In the genomic region with DNA sequence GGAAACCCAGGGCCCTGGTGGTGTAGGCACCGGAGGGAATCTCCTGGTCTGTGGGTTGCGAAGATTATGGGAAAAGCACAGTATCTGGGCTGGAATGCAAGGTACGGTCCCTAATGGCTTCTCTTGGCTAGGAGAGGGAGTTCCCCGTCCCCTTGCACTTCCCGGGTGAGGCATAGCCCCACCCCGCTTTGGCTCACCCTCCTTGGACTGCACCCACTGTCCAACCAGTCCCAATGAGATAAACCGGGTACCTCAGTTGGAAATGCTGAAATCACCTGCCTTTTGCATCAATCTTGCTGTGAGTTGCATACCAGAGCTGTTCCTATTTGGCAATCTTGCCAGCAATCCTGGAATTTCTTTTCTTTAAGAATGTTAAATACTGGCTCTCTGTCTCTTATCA, we compare ENCODE assay signal across 32 cellular contexts.
"Had no signal": no experiment of that assay in that cellular context is flagged by ENCODE, and none has a peak within 500 bp of the region (broad histone marks: within the 10 kb centered on the region; RNA-seq: fewer than 3 reads in every experiment).

No MANE protein-coding gene starts in this region.

- H3K4me3 ChIP-seq: ascending aorta, coronary artery, dorsolateral prefrontal cortex, left lung, lower lobe of right lung, neural progenitor cell, right atrium auricular region, smooth muscle cell, thyroid gland, upper lobe of left lung, vagina had no signal

- H3K27me3 ChIP-seq: ascending aorta, brain microvascular endothelial cell, left lung, neural progenitor cell, right atrium auricular region, thyroid gland, upper lobe of left lung, vagina had no signal

- H2AFZ ChIP-seq: neural progenitor cell had no signal

- H3K4me1 Mint-ChIP-seq: activated naive CD8-positive, alpha-beta T cell treated with anti-CD3 and anti-CD28 coated beads, Interleukin-2, amount 10 ng/mL, durations not matched to agents 7 days and 5 days; natural killer cell; neural progenitor cell; stimulated activated memory B cell treated with anti-CD40 and anti-IgM and Interleukin-4, amounts not matched to agents 10 μg/mL and 1 μg/mL and 100 μg/mL, for 72 hours; stimulated activated naive CD8-positive, alpha-beta T cell treated with anti-CD3 and anti-CD28 coated beads, Interleukin-15, amount 100 ng/mL, for 72 hours had no signal

- H3K9me3 ChIP-seq: right atrium auricular region, thyroid gland, upper lobe of left lung, vagina had no signal

- ATAC-seq: activated CD4-positive, CD25-positive, alpha-beta regulatory T cell treated with anti-CD3 and anti-CD28 coated beads, Interleukin-2, amount 50 U/mL, for 24 hours; left lung; lower lobe of right lung; natural killer cell; stimulated activated memory B cell treated with anti-CD40 and anti-IgM and Interleukin-4, amounts not matched to agents 10 μg/mL and 1 μg/mL and 100 μg/mL, for 72 hours; stimulated activated naive CD8-positive, alpha-beta T cell treated with anti-CD3 and anti-CD28 coated beads, Interleukin-15, amount 100 ng/mL, for 72 hours had no signal

- H3K27ac Mint-ChIP-seq: activated naive CD4-positive, alpha-beta T cell treated with anti-CD3 and anti-CD28 coated beads for 36 hours; activated naive CD8-positive, alpha-beta T cell treated with anti-CD3 and anti-CD28 coated beads, Interleukin-2, amount 10 ng/mL, durations not matched to agents 7 days and 5 days; natural killer cell; neural progenitor cell; stimulated activated memory B cell treated with anti-CD40 and anti-IgM and Interleukin-4, amounts not matched to agents 10 μg/mL and 1 μg/mL and 100 μg/mL, for 72 hours; stimulated activated naive CD8-positive, alpha-beta T cell treated with anti-CD3 and anti-CD28 coated beads, Interleukin-15, amount 100 ng/mL, for 72 hours had no signal

- H3K36me3 Mint-ChIP-seq: activated naive CD8-positive, alpha-beta T cell treated with anti-CD3 and anti-CD28 coated beads, Interleukin-2, amount 10 ng/mL, durations not matched to agents 7 days and 5 days; neural progenitor cell; stimulated activated memory B cell treated with anti-CD40 and anti-IgM and Interleukin-4, amounts not matched to agents 10 μg/mL and 1 μg/mL and 100 μg/mL, for 72 hours had no signal

- H3K4me1 ChIP-seq: ascending aorta, left lung, lower lobe of right lung, neural progenitor cell, right atrium auricular region, thyroid gland, upper lobe of left lung, vagina had no signal

- H3K4me3 Mint-ChIP-seq: activated naive CD4-positive, alpha-beta T cell treated with anti-CD3 and anti-CD28 coated beads for 36 hours; activated naive CD8-positive, alpha-beta T cell treated with anti-CD3 and anti-CD28 coated beads, Interleukin-2, amount 10 ng/mL, durations not matched to agents 7 days and 5 days; natural killer cell; neural progenitor cell; stimulated activated memory B cell treated with anti-CD40 and anti-IgM and Interleukin-4, amounts not matched to agents 10 μg/mL and 1 μg/mL and 100 μg/mL, for 72 hours; stimulated activated naive CD8-positive, alpha-beta T cell treated with anti-CD3 and anti-CD28 coated beads, Interleukin-15, amount 100 ng/mL, for 72 hours had no signal

- H3K27ac ChIP-seq: ascending aorta, brain microvascular endothelial cell, coronary artery, dorsolateral prefrontal cortex, left lung, lower lobe of right lung, neural progenitor cell, right atrium auricular region, thyroid gland, upper lobe of left lung, vagina, VCaP had no signal

- H3K36me3 ChIP-seq: ascending aorta, brain microvascular endothelial cell, left lung, lower lobe of right lung, neural progenitor cell, right atrium auricular region, thyroid gland, upper lobe of left lung, vagina had no signal

- H3K4me2 ChIP-seq: neural progenitor cell, smooth muscle cell had no signal

- DNase-seq: activated CD4-positive, alpha-beta T cell treated with anti-CD3 and anti-CD28 coated beads for 48 hours; activated CD4-positive, alpha-beta T cell treated with anti-CD3 and anti-CD28 coated beads, Interleukin-2, amount 50 U/mL, for 48 hours; activated CD8-positive, alpha-beta memory T cell treated with anti-CD3 and anti-CD28 coated beads for 24 hours; activated effector memory CD4-positive, alpha-beta T cell treated with Interleukin-2 at 50 U/mL for 16 hours; activated naive CD4-positive, alpha-beta T cell treated with anti-CD3 and anti-CD28 coated beads for 36 hours; activated naive CD8-positive, alpha-beta T cell treated with anti-CD3 and anti-CD28 coated beads, Interleukin-2, amount 10 ng/mL, durations not matched to agents 7 days and 5 days; brain microvascular endothelial cell; dorsolateral prefrontal cortex; effector memory CD4-positive, alpha-beta T cell; erythroblast; head of caudate nucleus; hypothalamus; lower lobe of right lung; mesenchymal stem cell; natural killer cell; occipital lobe; stimulated activated CD4-positive, alpha-beta T cell treated with anti-CD3 and anti-CD28 coated beads, Interleukin-1b, Interleukin-23, amount 100 ng/mL, for 48 hours; stimulated activated CD4-positive, alpha-beta T cell treated with anti-CD3 and anti-CD28 coated beads, Interleukin-4, amount 100 ng/mL, for 4 hours; stimulated activated CD8-positive, alpha-beta memory T cell treated with anti-CD3 and anti-CD28 coated beads, Interleukin-4, amount 100 ng/mL, for 48 hours; stimulated activated naive CD8-positive, alpha-beta T cell treated with anti-CD3 and anti-CD28 coated beads, Interleukin-15, amount 100 ng/mL, for 72 hours; thyroid gland; upper lobe of left lung had no signal

- H3K9ac ChIP-seq: neural progenitor cell had no signal

- H3K27me3 Mint-ChIP-seq: activated naive CD8-positive, alpha-beta T cell treated with anti-CD3 and anti-CD28 coated beads, Interleukin-2, amount 10 ng/mL, durations not matched to agents 7 days and 5 days; stimulated activated memory B cell treated with anti-CD40 and anti-IgM and Interleukin-4, amounts not matched to agents 10 μg/mL and 1 μg/mL and 100 μg/mL, for 72 hours; stimulated activated naive CD8-positive, alpha-beta T cell treated with anti-CD3 and anti-CD28 coated beads, Interleukin-15, amount 100 ng/mL, for 72 hours had no signal
